ENCODE assay signal across 8 cellular contexts in genomic region chr6:4973972-4974885, GRCh38. TPM values are rescaled to one million over a fixed set of nuclear protein-coding genes. Genes with fewer than 3 reads are reported as not detected.
DNase-seq lines count a peak whose midpoint lies in the region; ATAC-seq and TF ChIP-seq lines count a peak whose summit lies in the region.

No MANE protein-coding gene starts in this region.

- ATAC-seq in naive thymus-derived CD8-positive, alpha-beta T cell, result no peak
- ATAC-seq in GM18505 (IDR thresholded peaks at IDR 0.05; ENCODE audit: unreplicated experiment) (no peak), GM19324 (IDR thresholded peaks at IDR 0.05; ENCODE audit: low FRiP score, unreplicated experiment) (no peak), HG03139 (IDR thresholded peaks at IDR 0.05; ENCODE audit: unreplicated experiment) (no peak)

- peak overlapping the region in 1 of 2 donors; percentile 30 for H3K4me3 ChIP-seq in muscle layer of colon (ENCODE audit: low read depth in 1 of 2, low read length in 2 of 2)

- DNase-seq in AG08396 (ENCODE audit: low spot score) (peak; percentile 73), NCI-H146 treated with DMSO at 0.1 percent for 48 hours (lab: John Stamatoyannopoulos, UW; ENCODE audit: unreplicated experiment) (peak; percentile 3), chondrocyte (ENCODE audit: low spot score) (no peak)
- DNase-seq in naive thymus-derived CD8-positive, alpha-beta T cell, result no peak

- peak overlapping the region; percentile 57 for H3K27ac ChIP-seq in muscle layer of colon (ENCODE audit: low read depth, low read length)

- H3K27me3 Mint-ChIP-seq in chondrocyte (ENCODE audit: low read depth), result no peaks in the 10 kb centered on the region
- H3K27me3 Mint-ChIP-seq in naive thymus-derived CD8-positive, alpha-beta T cell, result peaks cover 1 to 33% (median 14%) of the 10 kb centered on the region in 5 donors

- H3K4me1 Mint-ChIP-seq in chondrocyte (ENCODE audit: low read depth), result peaks cover 13% of the 10 kb centered on the region
- no peaks in the 10 kb centered on the region for H3K4me1 Mint-ChIP-seq in naive thymus-derived CD8-positive, alpha-beta T cell

- H3K9ac ChIP-seq in muscle layer of colon (ENCODE audit: low read length), result peak overlapping the region; percentile 23

- H3K27ac Mint-ChIP-seq in chondrocyte (ENCODE audit: unreplicated experiment), result peak overlapping the region; percentile 32
- H3K27ac Mint-ChIP-seq in naive thymus-derived CD8-positive, alpha-beta T cell, result no peak overlapping the region

- POLR2A ChIA-PET in naive thymus-derived CD8-positive, alpha-beta T cell (lab: Charles Lee), result no interaction called here

- no peaks in the 10 kb centered on the region for H3K36me3 ChIP-seq in muscle layer of colon (ENCODE audit: insufficient read depth, low read length)

- peaks cover 16% of the 10 kb centered on the region for H3K4me1 ChIP-seq in muscle layer of colon (ENCODE audit: insufficient read depth, low read length)

- H3K36me3 Mint-ChIP-seq in chondrocyte (ENCODE audit: low read depth), result peaks cover 9% of the 10 kb centered on the region
- peaks cover 0 to 23% (median 9%) of the 10 kb centered on the region in 3 donors for H3K36me3 Mint-ChIP-seq in naive thymus-derived CD8-positive, alpha-beta T cell

- TF ChIP-seq POLR2A in GM18505 (IDR thresholded peaks at IDR 0.05; ENCODE audit: borderline replicate concordance, extremely low read depth, insufficient read depth, insufficient read length), result no peak

- TF ChIP-seq CTCF in chondrocyte (IDR thresholded peaks at IDR 0.05), result no peak

- no peaks in the 10 kb centered on the region for H3K9me3 ChIP-seq in muscle layer of colon (ENCODE audit: low read length)

- H3K4me3 Mint-ChIP-seq in chondrocyte (ENCODE audit: unreplicated experiment), result no peak overlapping the region
- H3K4me3 Mint-ChIP-seq in naive thymus-derived CD8-positive, alpha-beta T cell, result no peak overlapping the region

- no peaks in the 10 kb centered on the region for H3K27me3 ChIP-seq in muscle layer of colon (ENCODE audit: control insufficient read depth in 1 of 2, insufficient read depth in 2 of 2, low read length in 2 of 2)

- peaks cover 12% of the 10 kb centered on the region for H3K9me3 Mint-ChIP-seq in chondrocyte (ENCODE audit: low read depth)
- peaks cover 5 to 31% (median 18%) of the 10 kb centered on the region in 9 donors for H3K9me3 Mint-ChIP-seq in naive thymus-derived CD8-positive, alpha-beta T cell

RNA-seq across cellular contexts. Expression of gene RPP40, which starts 29.6 kb away (rescaled TPM):
- 6.0 to 6.8 TPM (median 6.2 TPM) in 3 replicates for total RNA-seq in chondrocyte
- total RNA-seq in naive thymus-derived CD8-positive, alpha-beta T cell, result 1 to 10 TPM; 7.9 to 8.3 TPM
- 10 to 100 TPM in 2 of 3 donors, 1 to 10 TPM in 1; 9.5 to 22.5 (median 22.3) TPM for polyA plus RNA-seq in naive thymus-derived CD8-positive, alpha-beta T cell

Comparison
In these comparisons a context has a peak if more than half of its experiments do, and no peak if none do; other contexts are left out.
1. DNase-seq: peak in AG08396 (single experiment) and NCI-H146 treated with DMSO at 0.1 percent for 48 hours (single experiment); none in chondrocyte (single experiment) and naive thymus-derived CD8-positive, alpha-beta T cell (0 of 10).